ENCODE assay signal across 12 cellular contexts in genomic region chr5:120466337-120467006, GRCh38. TPM values are rescaled to one million over a fixed set of nuclear protein-coding genes. Genes with fewer than 3 reads are reported as not detected.
A peak's percentile ranks its signal among the peaks of the same experiment; 100 is the strongest.
DNase-seq lines count a peak whose midpoint lies in the region; ATAC-seq lines count a peak whose summit lies in the region.
"Had no signal": no experiment of that assay in that cellular context is flagged by ENCODE, and none has a peak within 500 bp of the region (broad histone marks: within the 10 kb centered on the region; RNA-seq: fewer than 3 reads in every experiment).

No MANE protein-coding gene starts in this region.

- H3K4me1 ChIP-seq in SJSA1 (replicated peaks) = peaks cover 13% of the 10 kb centered on the region
- peaks cover 3% of the 10 kb centered on the region for H3K4me1 ChIP-seq in rectal smooth muscle tissue (ENCODE audit: control insufficient read depth, insufficient read depth, low read length)

- POLR2A ChIA-PET in T-cell (lab: Charles Lee) = no interaction called here

- H3K4me1 Mint-ChIP-seq in T-cell = peaks cover 4 to 14% (median 5%) of the 10 kb centered on the region in 3 donors

- peak overlapping the region in 1 of 3 donors; percentile 10 for H3K4me3 Mint-ChIP-seq in T-cell
- H3K4me3 Mint-ChIP-seq: CD4-positive, alpha-beta T cell had no signal

- H3K4me3 ChIP-seq in SJSA1 = peak overlapping the region; percentile 80
- H3K4me3 ChIP-seq in rectal smooth muscle tissue (ENCODE audit: low read length) = peak overlapping the region; percentile 1

- peaks cover 32 to 35% of the 10 kb centered on the region in 2 donors for H3K27me3 Mint-ChIP-seq in T-cell

- CTCF ChIA-PET in T-cell (lab: Charles Lee) = no interaction called here

- H3K27ac Mint-ChIP-seq in T-cell = no peak overlapping the region
- H3K27ac Mint-ChIP-seq: CD4-positive, alpha-beta T cell had no signal

- H3K9ac ChIP-seq in rectal smooth muscle tissue (ENCODE audit: low read length) = no peak overlapping the region

- DNase-seq in EH (ENCODE audit: low read depth) (peak; percentile 32), SJSA1 (ENCODE audit: low read depth in 1 of 2, low spot score in 2 of 2) (no peak), fibroblast of peridontal ligament (ENCODE audit: extremely low read depth) (peak; percentile 31), T-cell (no peak), NCI-H510A treated with DMSO at 0.1 percent for 48 hours (lab: John Stamatoyannopoulos, UW) (no peak)
- no peak for DNase-seq in stimulated activated CD4-positive, alpha-beta T cell treated with anti-CD3 and anti-CD28 coated beads, Interleukin-2, amount 100 ng/mL, for 48 hours
- DNase-seq in stimulated activated naive CD8-positive, alpha-beta T cell treated with anti-CD3 and anti-CD28 coated beads, Interleukin-15, Interleukin-2, amounts not matched to agents 100 U/mL and 50 U/mL, for 24 hours = no peak
- DNase-seq: CD4-positive, alpha-beta T cell; Karpas-422; NCI-H2081 treated with DMSO at 0.1 percent for 48 hours had no signal

- peaks cover 3% of the 10 kb centered on the region; the same call in 1 of the 2 replicates for H3K36me3 ChIP-seq in SJSA1
- H3K36me3 ChIP-seq in rectal smooth muscle tissue (ENCODE audit: control insufficient read depth, insufficient read depth, low read length) = no peaks in the 10 kb centered on the region
- H3K36me3 ChIP-seq: thyroid gland had no signal

- 0 out of 2 replicates have a peak overlapping the region, but pooled peaks have one; percentile 14 for H3K27ac ChIP-seq in SJSA1
- H3K27ac ChIP-seq in rectal smooth muscle tissue (ENCODE audit: low read depth, low read length) = no peak overlapping the region
- H3K27ac ChIP-seq: thyroid gland had no signal

- H3K27me3 ChIP-seq in SJSA1 (replicated peaks) = no peaks in the 10 kb centered on the region
- H3K27me3 ChIP-seq in rectal smooth muscle tissue (ENCODE audit: control insufficient read depth, insufficient read depth, low read length) = peaks cover 2% of the 10 kb centered on the region
- H3K27me3 ChIP-seq: thyroid gland had no signal

- no peaks in the 10 kb centered on the region for H3K9me3 ChIP-seq in SJSA1 (replicated peaks)
- H3K9me3 ChIP-seq: thyroid gland had no signal

- H3K36me3 Mint-ChIP-seq in T-cell = no peaks in the 10 kb centered on the region

- ATAC-seq in T-cell (replicated peaks in 1 of 4) = no peak
- ATAC-seq in stimulated activated naive CD8-positive, alpha-beta T cell treated with anti-CD3 and anti-CD28 coated beads, Interleukin-15, Interleukin-2, amounts not matched to agents 100 U/mL and 50 U/mL, for 24 hours = no peak

- H3K9me3 Mint-ChIP-seq in T-cell = no peaks in the 10 kb centered on the region
- H3K9me3 Mint-ChIP-seq: CD4-positive, alpha-beta T cell had no signal

RNA-seq across cellular contexts. Expression of gene PRR16, which starts 2.4 kb away (rescaled TPM):
- total RNA-seq in SJSA1 (2014; rRNA removed; shearing (Covaris generic)) = 10.3 and 16.0 TPM in 2 replicates
- not detected for total RNA-seq in T-cell
- total RNA-seq: CD4-positive, alpha-beta T cell had no signal

Comparison
In these comparisons a context has a peak if more than half of its experiments do, and no peak if none do; other contexts are left out.
1. DNase-seq: peak in EH (single experiment) and fibroblast of peridontal ligament (single experiment); none in SJSA1 (0 of 2), stimulated activated CD4-positive, alpha-beta T cell treated with anti-CD3 and anti-CD28 coated beads, Interleukin-2, amount 100 ng/mL, for 48 hours (0 of 2), T-cell (0 of 34), NCI-H510A treated with DMSO at 0.1 percent for 48 hours (single experiment) and stimulated activated naive CD8-positive, alpha-beta T cell treated with anti-CD3 and anti-CD28 coated beads, Interleukin-15, Interleukin-2, amounts not matched to agents 100 U/mL and 50 U/mL, for 24 hours (single experiment).
2. RNA of gene PRR16, which starts 2.4 kb away (total RNA-seq): 10.3 to 16.0 TPM in SJSA1; not detected in T-cell; every median in the first group is over 10 times any median in the second.